Comparison of ENCODE assay signal across 20 cellular contexts in genomic region chr2:44155577-44156446, GRCh38. TPM values are rescaled to one million over a fixed set of nuclear protein-coding genes. Genes with fewer than 3 reads are reported as not detected.
A peak's percentile ranks its signal among the peaks of the same experiment; 100 is the strongest.
DNase-seq lines count a peak whose midpoint lies in the region; ATAC-seq lines count a peak whose summit lies in the region.
"Had no signal": no experiment of that assay in that cellular context is flagged by ENCODE, and none has a peak within 500 bp of the region (broad histone marks: within the 10 kb centered on the region; RNA-seq: fewer than 3 reads in every experiment).

No MANE protein-coding gene starts in this region.

- ATAC-seq in HG03280 (IDR thresholded peaks at IDR 0.05; ENCODE audit: unreplicated experiment) = no peak
- ATAC-seq: heart left ventricle; stimulated activated effector memory CD8-positive, alpha-beta T cell treated with anti-CD3 and anti-CD28 coated beads, Interleukin-12 subunit alpha, Interleukin-12 subunit beta, amount 100 ng/mL, for 72 hours had no signal

- peak; percentile 49 for DNase-seq in NCI-H82 (lab: John Stamatoyannopoulos, UW)
- DNase-seq in NCI-H82 treated with DMSO at 0.1 percent for 48 hours (lab: John Stamatoyannopoulos, UW; ENCODE audit: unreplicated experiment) = no peak
- peak; percentile 3 for DNase-seq in T1000 (lab: John Stamatoyannopoulos, UW)
- DNase-seq in hepatic stellate cell (ENCODE audit: low spot score) = peak; percentile 44
- DNase-seq in cerebellum (ENCODE audit: low spot score) = no peak
- no peak for DNase-seq in NCI-H748 (lab: John Stamatoyannopoulos, UW; ENCODE audit: unreplicated experiment)
- no peak for DNase-seq in activated CD4-positive, alpha-beta T cell treated with anti-CD3 and anti-CD28 coated beads for 4 hours
- DNase-seq: activated CD4-positive, alpha-beta T cell treated with anti-CD3 and anti-CD28 coated beads, Interleukin-2, amount 10 ng/mL, durations not matched to agents 24 days and 14 days; activated CD8-positive, alpha-beta memory T cell treated with anti-CD3 and anti-CD28 coated beads, Interleukin-2, amount 50 U/mL, for 48 hours; H7; heart left ventricle; islet precursor cell; MM.1S; naive B cell; NCI-H1930; NCI-H446; stimulated activated CD4-positive, alpha-beta T cell treated with anti-CD3 and anti-CD28 coated beads, Interleukin-12 subunit alpha, Interleukin-12 subunit beta, amount 100 ng/mL, for 4 hours; thyroid gland had no signal

RNA-seq across cellular contexts. Expression of gene PPM1B, which starts 12.9 kb away (rescaled TPM):
- total RNA-seq in cerebellum = 81.0 TPM

Comparison
In these comparisons a context has a peak if more than half of its experiments do, and no peak if none do; other contexts are left out.
1. DNase-seq: peak in NCI-H82 (single experiment), T1000 (single experiment) and hepatic stellate cell (single experiment); none in NCI-H82 treated with DMSO at 0.1 percent for 48 hours (single experiment), cerebellum (single experiment), NCI-H748 (single experiment) and activated CD4-positive, alpha-beta T cell treated with anti-CD3 and anti-CD28 coated beads for 4 hours (0 of 2).